Comparison of ENCODE assay signal across 22 cellular contexts in genomic region chr6:25419879-25420278, GRCh38.
"Had no signal": no experiment of that assay in that cellular context is flagged by ENCODE, and none has a peak within 500 bp of the region (broad histone marks: within the 10 kb centered on the region; RNA-seq: fewer than 3 reads in every experiment).

No MANE protein-coding gene starts in this region.

- H3K4me1 Mint-ChIP-seq: immature natural killer cell; neural crest cell; stimulated activated naive B cell treated with anti-CD40 and anti-IgM and Interleukin-4, amounts not matched to agents 10 μg/mL and 1 μg/mL and 100 μg/mL, for 72 hours had no signal

- H3K27me3 Mint-ChIP-seq: stimulated activated naive CD8-positive, alpha-beta T cell treated with anti-CD3 and anti-CD28 coated beads, Interleukin-15, Interleukin-2, amounts not matched to agents 100 ng/mL and 50 ng/mL, for 24 hours had no signal

- H3K9me3 ChIP-seq: lower lobe of right lung, neutrophil, pancreas, right lobe of liver, thoracic aorta, transverse colon, vagina had no signal

- H3K27ac ChIP-seq: dorsolateral prefrontal cortex, left ventricle myocardium inferior, neutrophil, pancreas, right lobe of liver, transverse colon, vagina had no signal

- H3K4me3 ChIP-seq: dorsolateral prefrontal cortex, left ventricle myocardium inferior, lower lobe of right lung, pancreas, right lobe of liver, thoracic aorta, transverse colon, vagina had no signal

- H3K27me3 ChIP-seq: dorsolateral prefrontal cortex, neutrophil, pancreas, right lobe of liver, transverse colon, vagina had no signal

- DNase-seq: dorsolateral prefrontal cortex; effector CD4-positive, alpha-beta T cell; head of caudate nucleus; immature natural killer cell; islet precursor cell; kidney glomerular epithelial cell; left colon; left ventricle myocardium inferior; lower lobe of right lung; natural killer cell; pancreas; right lobe of liver; small intestine; stimulated activated CD4-positive, alpha-beta T cell treated with anti-CD3 and anti-CD28 coated beads, Interleukin-15, amount 100 ng/mL, for 24 hours; stimulated activated CD4-positive, alpha-beta T cell treated with anti-CD3 and anti-CD28 coated beads, Interleukin-2, amount 100 ng/mL, for 48 hours; stimulated activated naive B cell treated with anti-CD40 and anti-IgM and Interleukin-4, amounts not matched to agents 10 μg/mL and 1 μg/mL and 100 μg/mL, for 72 hours; transverse colon had no signal

- H3K4me3 Mint-ChIP-seq: immature natural killer cell; natural killer cell; neural crest cell; stimulated activated naive B cell treated with anti-CD40 and anti-IgM and Interleukin-4, amounts not matched to agents 10 μg/mL and 1 μg/mL and 100 μg/mL, for 72 hours; stimulated activated naive CD8-positive, alpha-beta T cell treated with anti-CD3 and anti-CD28 coated beads, Interleukin-15, Interleukin-2, amounts not matched to agents 100 ng/mL and 50 ng/mL, for 24 hours had no signal

- H3K27ac Mint-ChIP-seq: immature natural killer cell; natural killer cell; stimulated activated naive B cell treated with anti-CD40 and anti-IgM and Interleukin-4, amounts not matched to agents 10 μg/mL and 1 μg/mL and 100 μg/mL, for 72 hours; stimulated activated naive CD8-positive, alpha-beta T cell treated with anti-CD3 and anti-CD28 coated beads, Interleukin-15, Interleukin-2, amounts not matched to agents 100 ng/mL and 50 ng/mL, for 24 hours had no signal

- H3K36me3 Mint-ChIP-seq: immature natural killer cell, natural killer cell had no signal

- H3K9me3 Mint-ChIP-seq: immature natural killer cell, natural killer cell had no signal

- H3K36me3 ChIP-seq: left ventricle myocardium inferior, lower lobe of right lung, neutrophil, pancreas, right lobe of liver, thoracic aorta, transverse colon, vagina had no signal

- ATAC-seq: left colon; natural killer cell; pancreas; right lobe of liver; stimulated activated naive B cell treated with anti-CD40 and anti-IgM and Interleukin-4, amounts not matched to agents 10 μg/mL and 1 μg/mL and 100 μg/mL, for 72 hours had no signal
